Comparison of ENCODE assay signal across 1 cellular context in genomic region chr16:6153901-6154300, GRCh38.
TF ChIP-seq lines count a peak whose summit lies in the region.

No MANE protein-coding gene starts in this region.

TF ChIP-seq in K562, 482 proteins besides CTCF, POLR2A, EP300 and RAD21 (continued from another document):
- TF ChIP-seq TRIM25 (IDR thresholded peaks at IDR 0.05; ENCODE audit: borderline replicate concordance) = no peak
- TF ChIP-seq EP400 (IDR thresholded peaks at IDR 0.05) = no peak
- TF ChIP-seq ZSCAN29 (IDR thresholded peaks at IDR 0.05) = no peak
- TF ChIP-seq NELFE (IDR thresholded peaks at IDR 0.05; ENCODE audit: insufficient read depth, insufficient read length) = no peak
- TF ChIP-seq CREM (IDR thresholded peaks at IDR 0.05; ENCODE audit: low read depth) = peak; percentile 38; the same call in 1 of the 2 replicates
TF ChIP-seq in K562: peak in this region for 2.
